Comparison of ENCODE assay signal across 13 cellular contexts in the genomic region with DNA sequence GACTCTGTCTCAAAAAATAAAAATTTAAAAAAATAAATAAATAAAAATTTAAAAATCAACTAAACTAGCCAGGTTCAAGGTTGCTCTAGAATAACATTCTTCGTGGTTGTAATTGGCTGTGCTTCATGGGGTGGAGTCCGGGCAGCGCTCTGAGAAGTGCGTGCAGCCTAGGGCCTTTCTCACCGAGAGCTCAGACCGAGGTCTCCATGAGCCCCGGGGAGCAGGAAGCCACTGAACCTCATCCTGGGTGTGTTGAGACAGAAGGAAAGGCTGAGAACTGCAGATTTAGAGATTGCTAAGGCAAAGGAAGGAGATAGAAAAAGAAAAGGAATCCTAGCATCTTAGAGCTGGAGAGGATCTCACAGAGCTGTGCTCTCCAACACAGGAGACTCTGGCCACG. TPM values are rescaled to one million over a fixed set of nuclear protein-coding genes. Genes with fewer than 3 reads are reported as not detected.
DNase-seq lines count a peak whose midpoint lies in the region; ATAC-seq and TF ChIP-seq lines count a peak whose summit lies in the region.
"Had no signal": no experiment of that assay in that cellular context is flagged by ENCODE, and none has a peak within 500 bp of the region (broad histone marks: within the 10 kb centered on the region; RNA-seq: fewer than 3 reads in every experiment).

No MANE protein-coding gene starts in this region.

- H3K27ac ChIP-seq in endodermal cell (ENCODE audit: low read depth, low read length) = no peak overlapping the region
- H3K27ac ChIP-seq in foreskin keratinocyte = no peak overlapping the region
- H3K27ac ChIP-seq: ascending aorta, gastrocnemius medialis, upper lobe of right lung had no signal

- H3K27me3 ChIP-seq in endodermal cell (ENCODE audit: control insufficient read depth, insufficient read depth, low read length, poor library complexity, severe bottlenecking) (no peaks in the 10 kb centered on the region), foreskin keratinocyte (no peaks in the 10 kb centered on the region)
- H3K27me3 ChIP-seq: ascending aorta, gastrocnemius medialis, upper lobe of right lung had no signal

- 92 to 100% methylated on average over 8 of the region's 8 CpGs for WGBS in endodermal cell (ENCODE audit: insufficient coverage in 1 of 2, insufficient read length in 1 of 2), 2 experiments

- CTCF ChIA-PET in activated CD8-positive, alpha-beta T cell treated with anti-CD3 and anti-CD28 coated beads for 36 hours (lab: Charles Lee) = interaction anchor here (0.9 to 2.4 kb wide), 9 partner anchors 9 to 132 kb away, joined by 3 to 12 read pairs (median 3); no protein-coding TSS in a partner anchor

- peak; percentile 23 for DNase-seq in activated T-cell treated with anti-CD3 and anti-CD28 coated beads for 1 hour (ENCODE audit: low read depth)
- no peak for DNase-seq in activated T-cell treated with anti-CD3 and anti-CD28 coated beads for 4 hours
- DNase-seq in activated CD8-positive, alpha-beta T cell treated with anti-CD3 and anti-CD28 coated beads for 36 hours = peak; percentile 61
- no peak for DNase-seq in endodermal cell
- no peak for DNase-seq in stimulated activated naive CD8-positive, alpha-beta T cell treated with anti-CD3 and anti-CD28 coated beads, Interleukin-15, amount 100 ng/mL, for 72 hours
- DNase-seq in foreskin keratinocyte = no peak
- no peak for DNase-seq in cerebellar cortex (ENCODE audit: low spot score)
- DNase-seq: effector CD8-positive, alpha-beta T cell; gastrocnemius medialis; kidney glomerular epithelial cell; upper lobe of right lung had no signal

- H3K4me3 ChIP-seq in endodermal cell (ENCODE audit: low read length) = no peak overlapping the region
- H3K4me3 ChIP-seq: ascending aorta, gastrocnemius medialis, upper lobe of right lung had no signal

- no peaks in the 10 kb centered on the region for H3K27me3 Mint-ChIP-seq in activated CD8-positive, alpha-beta T cell treated with anti-CD3 and anti-CD28 coated beads for 36 hours
- H3K27me3 Mint-ChIP-seq in endodermal cell (ENCODE audit: insufficient read depth) = no peaks in the 10 kb centered on the region
- H3K27me3 Mint-ChIP-seq in stimulated activated naive CD8-positive, alpha-beta T cell treated with anti-CD3 and anti-CD28 coated beads, Interleukin-15, amount 100 ng/mL, for 72 hours = no peaks in the 10 kb centered on the region

- H3K27ac Mint-ChIP-seq in activated CD8-positive, alpha-beta T cell treated with anti-CD3 and anti-CD28 coated beads for 36 hours = peak overlapping the region; percentile 88
- H3K27ac Mint-ChIP-seq in endodermal cell = peak overlapping the region; percentile 44
- H3K27ac Mint-ChIP-seq in stimulated activated naive CD8-positive, alpha-beta T cell treated with anti-CD3 and anti-CD28 coated beads, Interleukin-15, amount 100 ng/mL, for 72 hours = peak overlapping the region; percentile 18 to 61

- H3K4me3 Mint-ChIP-seq in activated CD8-positive, alpha-beta T cell treated with anti-CD3 and anti-CD28 coated beads for 36 hours = no peak overlapping the region
- no peak overlapping the region for H3K4me3 Mint-ChIP-seq in endodermal cell
- peak overlapping the region; percentile 47 to 61 for H3K4me3 Mint-ChIP-seq in stimulated activated naive CD8-positive, alpha-beta T cell treated with anti-CD3 and anti-CD28 coated beads, Interleukin-15, amount 100 ng/mL, for 72 hours

- peak; percentile 76 for ATAC-seq in activated CD8-positive, alpha-beta T cell treated with anti-CD3 and anti-CD28 coated beads for 36 hours
- peak; percentile 72 for ATAC-seq in stimulated activated naive CD8-positive, alpha-beta T cell treated with anti-CD3 and anti-CD28 coated beads, Interleukin-15, amount 100 ng/mL, for 72 hours
- ATAC-seq in foreskin keratinocyte (no peak), HG03135 (IDR thresholded peaks at IDR 0.05; ENCODE audit: unreplicated experiment) (no peak)
- ATAC-seq: gastrocnemius medialis, upper lobe of right lung had no signal

- H3K4me1 Mint-ChIP-seq in activated CD8-positive, alpha-beta T cell treated with anti-CD3 and anti-CD28 coated beads for 36 hours (ENCODE audit: low read depth) = peaks cover 37% of the 10 kb centered on the region
- no peaks in the 10 kb centered on the region for H3K4me1 Mint-ChIP-seq in endodermal cell
- peaks cover 55% of the 10 kb centered on the region for H3K4me1 Mint-ChIP-seq in stimulated activated naive CD8-positive, alpha-beta T cell treated with anti-CD3 and anti-CD28 coated beads, Interleukin-15, amount 100 ng/mL, for 72 hours

- no peaks in the 10 kb centered on the region for H3K4me1 ChIP-seq in endodermal cell (ENCODE audit: control insufficient read depth, insufficient read depth, low read length)
- no peaks in the 10 kb centered on the region for H3K4me1 ChIP-seq in foreskin keratinocyte
- H3K4me1 ChIP-seq: ascending aorta, gastrocnemius medialis, upper lobe of right lung had no signal

- POLR2A ChIA-PET in activated CD8-positive, alpha-beta T cell treated with anti-CD3 and anti-CD28 coated beads for 36 hours (lab: Charles Lee) = interaction anchor here (0.6 to 1.5 kb wide), 5 partner anchors 10 to 514 kb away, joined by 3 to 5 read pairs (median 3); partner anchors contain the start of gene UNC119B

- H3K9me3 Mint-ChIP-seq in activated CD8-positive, alpha-beta T cell treated with anti-CD3 and anti-CD28 coated beads for 36 hours = no peaks in the 10 kb centered on the region
- no peaks in the 10 kb centered on the region for H3K9me3 Mint-ChIP-seq in endodermal cell
- H3K9me3 Mint-ChIP-seq in stimulated activated naive CD8-positive, alpha-beta T cell treated with anti-CD3 and anti-CD28 coated beads, Interleukin-15, amount 100 ng/mL, for 72 hours = no peaks in the 10 kb centered on the region

- H3K36me3 Mint-ChIP-seq in activated CD8-positive, alpha-beta T cell treated with anti-CD3 and anti-CD28 coated beads for 36 hours (ENCODE audit: low read depth) = peaks cover 20% of the 10 kb centered on the region
- H3K36me3 Mint-ChIP-seq in endodermal cell (ENCODE audit: low read depth) = peaks cover 31% of the 10 kb centered on the region

- no peak for TF ChIP-seq CTCF in activated CD8-positive, alpha-beta T cell treated with anti-CD3 and anti-CD28 coated beads for 36 hours (IDR thresholded peaks at IDR 0.05)
- TF ChIP-seq CTCF in endodermal cell (conservative IDR thresholded peaks at IDR 0.05) (no peak), foreskin keratinocyte (conservative IDR thresholded peaks at IDR 0.05) (no peak)

- H3K9ac ChIP-seq in endodermal cell (ENCODE audit: extremely low read depth, low read length, poor library complexity, severe bottlenecking) = no peak overlapping the region

- peaks cover 11% of the 10 kb centered on the region for H3K36me3 ChIP-seq in endodermal cell (ENCODE audit: control insufficient read depth, insufficient read depth, low read length)
- H3K36me3 ChIP-seq: gastrocnemius medialis had no signal

- H3K9me3 ChIP-seq in endodermal cell (ENCODE audit: control insufficient read depth, low read length) = no peaks in the 10 kb centered on the region
- H3K9me3 ChIP-seq: ascending aorta, gastrocnemius medialis, upper lobe of right lung had no signal

- intact Hi-C loops in activated CD8-positive, alpha-beta T cell treated with anti-CD3 and anti-CD28 coated beads for 36 hours (cut with micrococcal nuclease) = no loop called here

RNA-seq across cellular contexts. Expression of gene P2RX4, which starts 14.7 kb away (rescaled TPM):
- 10 to 100 TPM; 12.2 to 15.1 TPM for total RNA-seq in activated CD8-positive, alpha-beta T cell treated with anti-CD3 and anti-CD28 coated beads for 36 hours
- total RNA-seq in endodermal cell (10 to 100 TPM; 11.5 to 21.1 TPM), foreskin keratinocyte (6.8 and 8.4 TPM in 2 replicates)
- 14.6 TPM for polyA plus RNA-seq in endodermal cell (2013, experiment 1 of 2)
- polyA plus RNA-seq in endodermal cell (2013, experiment 2 of 2) = 13.8 TPM
- polyA plus RNA-seq in foreskin keratinocyte = 6.9 and 8.7 TPM in 2 replicates

Comparison
In these comparisons a context has a peak if more than half of its experiments do, and no peak if none do; other contexts are left out.
1. DNase-seq: peak in activated T-cell treated with anti-CD3 and anti-CD28 coated beads for 1 hour (single experiment) and activated CD8-positive, alpha-beta T cell treated with anti-CD3 and anti-CD28 coated beads for 36 hours (single experiment); none in activated T-cell treated with anti-CD3 and anti-CD28 coated beads for 4 hours (single experiment), endodermal cell (single experiment), stimulated activated naive CD8-positive, alpha-beta T cell treated with anti-CD3 and anti-CD28 coated beads, Interleukin-15, amount 100 ng/mL, for 72 hours (0 of 2), foreskin keratinocyte (0 of 2) and cerebellar cortex (single experiment).
2. ATAC-seq: peak in activated CD8-positive, alpha-beta T cell treated with anti-CD3 and anti-CD28 coated beads for 36 hours (single experiment) and stimulated activated naive CD8-positive, alpha-beta T cell treated with anti-CD3 and anti-CD28 coated beads, Interleukin-15, amount 100 ng/mL, for 72 hours (single experiment); none in foreskin keratinocyte (single experiment) and HG03135 (single experiment).
3. H3K4me3 Mint-ChIP-seq: peak in stimulated activated naive CD8-positive, alpha-beta T cell treated with anti-CD3 and anti-CD28 coated beads, Interleukin-15, amount 100 ng/mL, for 72 hours (2 of 2); none in activated CD8-positive, alpha-beta T cell treated with anti-CD3 and anti-CD28 coated beads for 36 hours (single experiment) and endodermal cell (single experiment).
4. Peak in every context shown above with its lines, with median percentiles within 50 percentile points of each other: H3K27ac Mint-ChIP-seq.